In genomic region chr2:20542761-20543578, GRCh38 we compare ENCODE assay signal across 16 cellular contexts.
DNase-seq lines count a peak whose midpoint lies in the region; ATAC-seq and TF ChIP-seq lines count a peak whose summit lies in the region.
"Had no signal": no experiment of that assay in that cellular context is flagged by ENCODE, and none has a peak within 500 bp of the region (broad histone marks: within the 10 kb centered on the region; RNA-seq: fewer than 3 reads in every experiment).

No MANE protein-coding gene starts in this region.

- ATAC-seq in Right ventricle myocardium inferior = peak; percentile 7
- ATAC-seq in upper lobe of right lung = no peak
- ATAC-seq in activated naive CD8-positive, alpha-beta T cell treated with anti-CD3 and anti-CD28 coated beads, Interleukin-2, amount 50 U/mL, for 24 hours = no peak

- H3K9me3 Mint-ChIP-seq in neural crest cell = no peaks in the 10 kb centered on the region
- H3K9me3 Mint-ChIP-seq in activated naive CD8-positive, alpha-beta T cell treated with anti-CD3 and anti-CD28 coated beads, Interleukin-2, amount 50 U/mL, for 24 hours = no peaks in the 10 kb centered on the region
- H3K9me3 Mint-ChIP-seq: activated CD4-positive, alpha-beta T cell treated with anti-CD3 and anti-CD28 coated beads, Interleukin-2, amount 10 ng/mL, durations not matched to agents 7 days and 5 days; memory B cell; stimulated activated naive CD8-positive, alpha-beta T cell treated with anti-CD3 and anti-CD28 coated beads, Interleukin-15, Interleukin-2, amounts not matched to agents 100 ng/mL and 50 ng/mL, for 24 hours had no signal

- no peaks in the 10 kb centered on the region for H3K36me3 Mint-ChIP-seq in neural crest cell (ENCODE audit: low read depth)
- H3K36me3 Mint-ChIP-seq in activated naive CD8-positive, alpha-beta T cell treated with anti-CD3 and anti-CD28 coated beads, Interleukin-2, amount 50 U/mL, for 24 hours (ENCODE audit: low read depth) = no peaks in the 10 kb centered on the region
- H3K36me3 Mint-ChIP-seq: activated naive CD8-positive, alpha-beta T cell; memory B cell had no signal

- DNase-seq in Right ventricle myocardium inferior (ENCODE audit: missing footprints) = no peak
- DNase-seq in left ventricle myocardium inferior = no peak
- DNase-seq in neural crest cell (ENCODE audit: low read depth, low spot score) = no peak
- peak; percentile 57 for DNase-seq in upper lobe of right lung
- DNase-seq in COLO668 (lab: John Stamatoyannopoulos, UW; ENCODE audit: unreplicated experiment) = no peak
- DNase-seq in activated naive CD8-positive, alpha-beta T cell treated with anti-CD3 and anti-CD28 coated beads, Interleukin-2, amount 50 U/mL, for 24 hours = no peak
- no peak for DNase-seq in KG1 (lab: John Stamatoyannopoulos, UW)
- DNase-seq: activated CD4-positive, alpha-beta T cell treated with anti-CD3 and anti-CD28 coated beads, Interleukin-2, amount 10 ng/mL, durations not matched to agents 7 days and 5 days; activated T-cell treated with anti-CD3 and anti-CD28 coated beads, Interleukin-2, amount 50 U/mL, for 1 hour; NCI-H1417 treated with DMSO at 0.1 percent for 48 hours; OCI-M1 had no signal

- peaks cover 5% of the 10 kb centered on the region for H3K9me3 ChIP-seq in left ventricle myocardium inferior (replicated peaks)
- no peaks in the 10 kb centered on the region for H3K9me3 ChIP-seq in upper lobe of right lung

- H3K27ac Mint-ChIP-seq in neural crest cell (ENCODE audit: unreplicated experiment) = peak overlapping the region; percentile 60
- no peak overlapping the region for H3K27ac Mint-ChIP-seq in activated naive CD8-positive, alpha-beta T cell treated with anti-CD3 and anti-CD28 coated beads, Interleukin-2, amount 50 U/mL, for 24 hours
- H3K27ac Mint-ChIP-seq: activated CD4-positive, alpha-beta T cell treated with anti-CD3 and anti-CD28 coated beads, Interleukin-2, amount 10 ng/mL, durations not matched to agents 7 days and 5 days; activated naive CD8-positive, alpha-beta T cell; memory B cell; stimulated activated naive CD8-positive, alpha-beta T cell treated with anti-CD3 and anti-CD28 coated beads, Interleukin-15, Interleukin-2, amounts not matched to agents 100 ng/mL and 50 ng/mL, for 24 hours had no signal

- no peak overlapping the region for H3K4me3 Mint-ChIP-seq in neural crest cell
- no peak overlapping the region for H3K4me3 Mint-ChIP-seq in activated naive CD8-positive, alpha-beta T cell treated with anti-CD3 and anti-CD28 coated beads, Interleukin-2, amount 50 U/mL, for 24 hours
- H3K4me3 Mint-ChIP-seq: activated CD4-positive, alpha-beta T cell treated with anti-CD3 and anti-CD28 coated beads, Interleukin-2, amount 10 ng/mL, durations not matched to agents 7 days and 5 days; activated naive CD8-positive, alpha-beta T cell; memory B cell; stimulated activated naive CD8-positive, alpha-beta T cell treated with anti-CD3 and anti-CD28 coated beads, Interleukin-15, Interleukin-2, amounts not matched to agents 100 ng/mL and 50 ng/mL, for 24 hours had no signal

- no peak overlapping the region for H3K4me3 ChIP-seq in left ventricle myocardium inferior
- H3K4me3 ChIP-seq in upper lobe of right lung = no peak overlapping the region
- H3K4me3 ChIP-seq: SK-N-MC had no signal

- no peak overlapping the region for H3K27ac ChIP-seq in left ventricle myocardium inferior (replicated peaks)
- peak overlapping the region; percentile 76 for H3K27ac ChIP-seq in cingulate gyrus (ENCODE audit: low read depth, low read length)
- H3K27ac ChIP-seq in upper lobe of right lung = no peak overlapping the region
- H3K27ac ChIP-seq: SK-N-MC had no signal

- H3K27me3 ChIP-seq in left ventricle myocardium inferior (ENCODE audit: low read depth) (no peaks in the 10 kb centered on the region), upper lobe of right lung (no peaks in the 10 kb centered on the region)

- TF ChIP-seq CTCF in left ventricle myocardium inferior (IDR thresholded peaks at IDR 0.05; ENCODE audit: borderline replicate concordance) (no peak), neural crest cell (conservative IDR thresholded peaks at IDR 0.05) (no peak), upper lobe of right lung (IDR thresholded peaks at IDR 0.05) (no peak)

- peaks cover 2% of the 10 kb centered on the region for H3K27me3 Mint-ChIP-seq in neural crest cell (ENCODE audit: low read depth)
- no peaks in the 10 kb centered on the region for H3K27me3 Mint-ChIP-seq in activated naive CD8-positive, alpha-beta T cell treated with anti-CD3 and anti-CD28 coated beads, Interleukin-2, amount 50 U/mL, for 24 hours
- H3K27me3 Mint-ChIP-seq: activated naive CD8-positive, alpha-beta T cell; stimulated activated naive CD8-positive, alpha-beta T cell treated with anti-CD3 and anti-CD28 coated beads, Interleukin-15, Interleukin-2, amounts not matched to agents 100 ng/mL and 50 ng/mL, for 24 hours had no signal

- H3K4me1 ChIP-seq in left ventricle myocardium inferior (peaks cover 30% of the 10 kb centered on the region), upper lobe of right lung (no peaks in the 10 kb centered on the region)

- intact Hi-C loops in Right ventricle myocardium inferior (cut with DNase I) (no loop called here), left ventricle myocardium inferior (cut with micrococcal nuclease) (no loop called here), upper lobe of right lung (cut with DNase I) (no loop called here)

- peaks cover 31% of the 10 kb centered on the region for H3K4me1 Mint-ChIP-seq in neural crest cell
- H3K4me1 Mint-ChIP-seq in activated naive CD8-positive, alpha-beta T cell treated with anti-CD3 and anti-CD28 coated beads, Interleukin-2, amount 50 U/mL, for 24 hours = no peaks in the 10 kb centered on the region
- H3K4me1 Mint-ChIP-seq: activated CD4-positive, alpha-beta T cell treated with anti-CD3 and anti-CD28 coated beads, Interleukin-2, amount 10 ng/mL, durations not matched to agents 7 days and 5 days; memory B cell had no signal

- H3K36me3 ChIP-seq in left ventricle myocardium inferior (no peaks in the 10 kb centered on the region), upper lobe of right lung (no peaks in the 10 kb centered on the region)
